Comparison of ENCODE assay signal across 14 cellular contexts in genomic region chr11:44866301-44866700, GRCh38.
"Had no signal": no experiment of that assay in that cellular context is flagged by ENCODE, and none has a peak within 500 bp of the region (broad histone marks: within the 10 kb centered on the region; RNA-seq: fewer than 3 reads in every experiment).

No MANE protein-coding gene starts in this region.

- DNase-seq: activated CD4-positive, alpha-beta T cell treated with anti-CD3 and anti-CD28 coated beads for 1 hour; activated CD4-positive, alpha-beta T cell treated with anti-CD3 and anti-CD28 coated beads, Interleukin-2, amount 50 U/mL, for 4 hours; activated naive CD4-positive, alpha-beta T cell treated with anti-CD3 and anti-CD28 coated beads for 36 hours; activated T-cell treated with anti-CD3 and anti-CD28 coated beads for 4 hours; erythroblast; hippocampal formation; stimulated activated CD4-positive, alpha-beta T cell treated with anti-CD3 and anti-CD28 coated beads, Interleukin-2, amount 100 ng/mL, for 48 hours; T-helper 1 cell; T1000 had no signal

- H3K4me1 ChIP-seq: pancreas had no signal

- H3K27me3 ChIP-seq: ascending aorta, pancreas, thyroid gland had no signal

- H3K4me3 Mint-ChIP-seq: activated naive CD4-positive, alpha-beta T cell treated with anti-CD3 and anti-CD28 coated beads for 36 hours; neural crest cell; stimulated activated memory B cell treated with anti-CD40 and anti-IgM and Interleukin-4, amounts not matched to agents 10 μg/mL and 1 μg/mL and 100 μg/mL, for 72 hours had no signal

- H3K36me3 ChIP-seq: ascending aorta, pancreas, thyroid gland had no signal

- H3K9me3 ChIP-seq: ascending aorta, pancreas, thyroid gland had no signal

- H3K27ac ChIP-seq: ascending aorta, pancreas, thyroid gland had no signal

- H3K27ac Mint-ChIP-seq: activated naive CD4-positive, alpha-beta T cell treated with anti-CD3 and anti-CD28 coated beads for 36 hours; stimulated activated memory B cell treated with anti-CD40 and anti-IgM and Interleukin-4, amounts not matched to agents 10 μg/mL and 1 μg/mL and 100 μg/mL, for 72 hours had no signal

- H3K9me3 Mint-ChIP-seq: neural crest cell had no signal

- H3K4me3 ChIP-seq: ascending aorta, pancreas, thyroid gland had no signal

- ATAC-seq: stimulated activated memory B cell treated with anti-CD40 and anti-IgM and Interleukin-4, amounts not matched to agents 10 μg/mL and 1 μg/mL and 100 μg/mL, for 72 hours had no signal

- H3K36me3 Mint-ChIP-seq: stimulated activated memory B cell treated with anti-CD40 and anti-IgM and Interleukin-4, amounts not matched to agents 10 μg/mL and 1 μg/mL and 100 μg/mL, for 72 hours had no signal
